ENCODE assay signal across 16 cellular contexts in genomic region chr12:59004466-59004865, GRCh38.
DNase-seq lines count a peak whose midpoint lies in the region; ATAC-seq and TF ChIP-seq lines count a peak whose summit lies in the region.
"Had no signal": no experiment of that assay in that cellular context is flagged by ENCODE, and none has a peak within 500 bp of the region (broad histone marks: within the 10 kb centered on the region; RNA-seq: fewer than 3 reads in every experiment).

No MANE protein-coding gene starts in this region.

- no peaks in the 10 kb centered on the region for H3K27me3 ChIP-seq in adipocyte (replicated peaks; ENCODE audit: control insufficient read depth, insufficient read depth, low read length)

- no peaks in the 10 kb centered on the region for H3K4me1 Mint-ChIP-seq in natural killer cell

- no peak overlapping the region for H3K4me3 Mint-ChIP-seq in natural killer cell

- H3K9me3 Mint-ChIP-seq in natural killer cell, result peaks cover 8 to 9% of the 10 kb centered on the region in 2 donors

- H3K27me3 Mint-ChIP-seq in natural killer cell (ENCODE audit: low read depth in 2 of 2), result no peaks in the 10 kb centered on the region

- no peaks in the 10 kb centered on the region for H3K36me3 Mint-ChIP-seq in natural killer cell

- no peaks in the 10 kb centered on the region for H3K9me3 ChIP-seq in adipocyte (ENCODE audit: control insufficient read depth, low read length)

- no peaks in the 10 kb centered on the region for H3K36me3 ChIP-seq in adipocyte (ENCODE audit: control insufficient read depth, insufficient read depth, low read length, severe bottlenecking)

- intact Hi-C loops in natural killer cell (cut with micrococcal nuclease), result no loop called here

- peaks cover 20% of the 10 kb centered on the region for H3K4me1 ChIP-seq in adipocyte (ENCODE audit: control insufficient read depth, insufficient read depth, low read length)

- H3K4me3 ChIP-seq in adipocyte (ENCODE audit: low read length) (peak overlapping the region; percentile 46), foreskin fibroblast (ENCODE audit: low read depth in 1 of 2, low read length in 2 of 2) (peak overlapping the region in 1 of 2 donors; percentile 31)
- H3K4me3 ChIP-seq: K562 had no signal

- no peak for ATAC-seq in HG03442 (IDR thresholded peaks at IDR 0.05; ENCODE audit: unreplicated experiment)
- ATAC-seq in natural killer cell, result no peak
- ATAC-seq: K562 had no signal

- no peak overlapping the region for H3K27ac Mint-ChIP-seq in natural killer cell

- H3K9ac ChIP-seq in adipocyte (ENCODE audit: low read length), result peak overlapping the region; percentile 1

- peak; percentile 37 for DNase-seq in NCI-H146 treated with DMSO at 0.1 percent for 48 hours (lab: John Stamatoyannopoulos, UW; ENCODE audit: unreplicated experiment)
- no peak for DNase-seq in adipocyte (ENCODE audit: low read depth)
- peak; percentile 11 to 51 for DNase-seq in foreskin fibroblast
- no peak for DNase-seq in EL
- DNase-seq in NCI-H226, result no peak
- DNase-seq in natural killer cell, result no peak
- DNase-seq: DMS153, HCEC 1CT, NCI-H1048, NCI-H1694, NCI-H446, NCI-H82, SIG-M5, SW 1271 had no signal

- TF ChIP-seq CTCF in foreskin fibroblast (IDR thresholded peaks at IDR 0.05; ENCODE audit: low read depth, low read length) (no peak), natural killer cell (IDR thresholded peaks at IDR 0.05) (no peak)

Comparison
In these comparisons a context has a peak if more than half of its experiments do, and no peak if none do; other contexts are left out.
1. DNase-seq: peak in NCI-H146 treated with DMSO at 0.1 percent for 48 hours (single experiment) and foreskin fibroblast (2 of 2); none in adipocyte (single experiment), EL (single experiment), NCI-H226 (single experiment) and natural killer cell (single experiment).